9 cellular contexts compared by ENCODE assay signal in genomic region chr2:216497382-216497781, GRCh38. TPM values are rescaled to one million over a fixed set of nuclear protein-coding genes. Genes with fewer than 3 reads are reported as not detected.
DNase-seq lines count a peak whose midpoint lies in the region; ATAC-seq and TF ChIP-seq lines count a peak whose summit lies in the region.
"Had no signal": no experiment of that assay in that cellular context is flagged by ENCODE, and none has a peak within 500 bp of the region (broad histone marks: within the 10 kb centered on the region; RNA-seq: fewer than 3 reads in every experiment).

No MANE protein-coding gene starts in this region.

- intact Hi-C loops in esophagus muscularis mucosa (cut with DNase I) (no loop called here), psoas muscle (cut with DNase I) (no loop called here)

- H3K4me3 ChIP-seq in GM12865 (ENCODE audit: low read depth, low read length) (peak overlapping the region; percentile 97), OCI-LY3 (ENCODE audit: low read length) (peak overlapping the region; percentile 94), esophagus muscularis mucosa (peak overlapping the region in 3 of 4 donors; percentile 70 to 79 (median 71)), psoas muscle (peak overlapping the region; percentile 94), suprapubic skin (no peak overlapping the region)

- TF ChIP-seq POLR2A in esophagus muscularis mucosa (IDR thresholded peaks at IDR 0.05; ENCODE audit: low read depth) (no peak), suprapubic skin (IDR thresholded peaks at IDR 0.05) (no peak)

- H3K9me3 ChIP-seq in OCI-LY3 (ENCODE audit: insufficient read depth, low read length) (no peaks in the 10 kb centered on the region), esophagus muscularis mucosa (no peaks in the 10 kb centered on the region), psoas muscle (no peaks in the 10 kb centered on the region), suprapubic skin (no peaks in the 10 kb centered on the region)

- H3K27ac ChIP-seq in OCI-LY3 (ENCODE audit: low read length) (no peak overlapping the region), esophagus muscularis mucosa (replicated peaks in 1 of 4) (peak overlapping the region; percentile 80 to 85 (median 82)), psoas muscle (peak overlapping the region; percentile 88), suprapubic skin (no peak overlapping the region)

- peaks cover 30% of the 10 kb centered on the region for H4K20me1 ChIP-seq in OCI-LY3 (ENCODE audit: insufficient read depth, low read length)

- no peak for ATAC-seq in psoas muscle
- no peak for ATAC-seq in HG02763 (IDR thresholded peaks at IDR 0.05; ENCODE audit: unreplicated experiment)

- H3K36me3 ChIP-seq in OCI-LY3 (replicated peaks; ENCODE audit: low read depth, low read length): peaks cover 34% of the 10 kb centered on the region
- H3K36me3 ChIP-seq in esophagus muscularis mucosa: peaks cover 23 to 30% (median 28%) of the 10 kb centered on the region in 4 donors
- H3K36me3 ChIP-seq in psoas muscle (ENCODE audit: insufficient read depth in 1 of 2, low read depth in 1 of 2): peaks cover 13 to 31% of the 10 kb centered on the region in 2 donors
- peaks cover 28% of the 10 kb centered on the region for H3K36me3 ChIP-seq in suprapubic skin

- DNase-seq in GM12865 (ENCODE audit: low read depth): no peak
- no peak for DNase-seq in esophagus muscularis mucosa (ENCODE audit: extremely low spot score)
- DNase-seq in psoas muscle: no peak
- DNase-seq in LoVo (ENCODE audit: low spot score): no peak
- no peak for DNase-seq in SKM-1 treated with dmso at 0.1 percent for 144 hours (lab: John Stamatoyannopoulos, UW; ENCODE audit: unreplicated experiment)
- DNase-seq in suprapubic skin (ENCODE audit: low spot score in 2 of 2): no peak
- DNase-seq: NCI-H2029 had no signal

- H3K27me3 ChIP-seq in OCI-LY3 (ENCODE audit: low read depth, low read length): no peaks in the 10 kb centered on the region
- no peaks in the 10 kb centered on the region for H3K27me3 ChIP-seq in esophagus muscularis mucosa
- H3K27me3 ChIP-seq in psoas muscle (ENCODE audit: insufficient read depth in 3 of 3, low read length in 2 of 3): no peaks in the 10 kb centered on the region
- H3K27me3 ChIP-seq in suprapubic skin: no peaks in the 10 kb centered on the region

- TF ChIP-seq CTCF in GM12865 (IDR thresholded peaks at IDR 0.05; ENCODE audit: insufficient read depth, low read depth, low read length, missing control alignments) (no peak), OCI-LY3 (IDR thresholded peaks at IDR 0.05; ENCODE audit: low read depth, low read length) (no peak), esophagus muscularis mucosa (IDR thresholded peaks at IDR 0.05) (no peak), psoas muscle (IDR thresholded peaks at IDR 0.05) (no peak), suprapubic skin (IDR thresholded peaks at IDR 0.05) (no peak)

- H2AFZ ChIP-seq in OCI-LY3 (ENCODE audit: low read depth, low read length): 0 out of 2 replicates have a peak overlapping the region, but pooled peaks have one; percentile 39

- H3K4me2 ChIP-seq in OCI-LY3 (ENCODE audit: low read length): peak overlapping the region; percentile 95

- H3K4me1 ChIP-seq in OCI-LY3 (ENCODE audit: low read length): peaks cover 36% of the 10 kb centered on the region
- peaks cover 19 to 41% (median 38%) of the 10 kb centered on the region in 4 donors for H3K4me1 ChIP-seq in esophagus muscularis mucosa
- peaks cover 23% of the 10 kb centered on the region for H3K4me1 ChIP-seq in psoas muscle
- peaks cover 33% of the 10 kb centered on the region for H3K4me1 ChIP-seq in suprapubic skin

- WGBS in esophagus muscularis mucosa: 95% methylated on average over 3 of the region's 3 CpGs
- WGBS in psoas muscle, 3 donors: 81 to 88% (median 88%) methylated on average over 3 of the region's 3 CpGs
- 87% methylated on average over 3 of the region's 3 CpGs for WGBS in suprapubic skin

- peaks cover 47% of the 10 kb centered on the region for H3K79me2 ChIP-seq in OCI-LY3 (ENCODE audit: low read length)

- H3K9ac ChIP-seq in OCI-LY3 (ENCODE audit: low read length): peak overlapping the region; percentile 81

- TF ChIP-seq EP300 in esophagus muscularis mucosa (IDR thresholded peaks at IDR 0.05) (no peak), suprapubic skin (IDR thresholded peaks at IDR 0.05) (no peak)

RNA-seq across cellular contexts. Expression of gene RPL37A, which starts 1.3 kb away (rescaled TPM):
- total RNA-seq in esophagus muscularis mucosa: 1,000 to 10,000 TPM; 1,371 to 1,915 (median 1,581) TPM
- total RNA-seq in psoas muscle: 1,000 to 10,000 TPM; 2,701 to 3,343 (median 3,007) TPM
- 1,000 to 10,000 TPM; 4,667 to 6,936 (median 5,431) TPM for polyA plus RNA-seq in psoas muscle
- total RNA-seq in suprapubic skin: 1,000 to 10,000 TPM in 3 of 4 donors, 100 to 1,000 TPM in 1; 892 to 2,420 (median 2,172) TPM

Comparison
In these comparisons a context has a peak if more than half of its experiments do, and no peak if none do; other contexts are left out.
1. H3K27ac ChIP-seq: peak in esophagus muscularis mucosa (4 of 4) and psoas muscle (single experiment); none in OCI-LY3 (single experiment) and suprapubic skin (single experiment).